19 cellular contexts compared by ENCODE assay signal in the genomic region with DNA sequence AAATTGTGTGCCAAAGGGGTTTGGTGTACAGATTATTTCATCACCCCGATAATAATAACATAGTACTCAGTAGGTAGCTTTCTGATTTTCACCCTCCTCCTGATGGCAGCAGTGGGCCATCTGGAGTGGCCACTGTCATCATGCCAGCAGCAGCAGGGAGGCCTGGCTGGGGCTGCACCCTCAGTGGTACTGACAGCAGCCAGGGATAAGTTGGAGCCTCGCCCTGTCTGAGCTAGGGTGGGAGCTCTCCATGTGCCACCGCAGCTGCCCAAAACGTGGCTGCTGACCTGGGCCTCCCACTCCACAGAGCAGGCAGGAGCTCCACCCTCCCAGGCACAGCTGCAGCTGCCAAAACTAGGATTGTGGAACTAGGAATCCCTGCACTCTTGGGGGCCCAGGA.
A peak's percentile ranks its signal among the peaks of the same experiment; 100 is the strongest.
DNase-seq lines count a peak whose midpoint lies in the region; FAIRE-seq and TF ChIP-seq lines count a peak whose summit lies in the region.
"Had no signal": no experiment of that assay in that cellular context is flagged by ENCODE, and none has a peak within 500 bp of the region (broad histone marks: within the 10 kb centered on the region; RNA-seq: fewer than 3 reads in every experiment).

No MANE protein-coding gene starts in this region.

- no peak overlapping the region for H2BK5ac ChIP-seq in H1 (ENCODE audit: low read depth, low read length)

- DNase-seq in D341Med (ENCODE audit: low spot score) (peak; percentile 30), NCI-H446 (lab: John Stamatoyannopoulos, UW) (peak; percentile 48 to 88), H1 (ENCODE audit: low read depth in 1 of 2, low spot score in 2 of 2) (no peak), pons (ENCODE audit: low spot score) (peak; percentile 36), PC-9 (no peak), NCI-H2171 treated with DMSO at 0.1 percent for 48 hours (lab: John Stamatoyannopoulos, UW) (no peak)
- DNase-seq in activated T-cell treated with anti-CD3 and anti-CD28 coated beads, Interleukin-2, amount 50 U/mL, for 24 hours = no peak
- DNase-seq: activated CD4-positive, alpha-beta T cell treated with anti-CD3 and anti-CD28 coated beads for 36 hours; activated gamma-delta T cell; amniotic stem cell; central memory CD4-positive, alpha-beta T cell; GF-D8; NCI-H1092 treated with DMSO at 0.1 percent for 48 hours; T1000; testis had no signal

- H2BK20ac ChIP-seq in H1 (ENCODE audit: low read length) = no peak overlapping the region

- H3K27ac ChIP-seq in H1 (ENCODE audit: low read depth, low read length) = no peak overlapping the region
- no peak overlapping the region for H3K27ac ChIP-seq in PC-9
- H3K27ac ChIP-seq: KMS-11, skin epidermis, testis had no signal

- WGBS in H1 (ENCODE audit: extremely low coverage in 1 of 2, insufficient coverage in 1 of 2, insufficient read length in 1 of 2, insufficient replicate concordance in 2 of 2, low coverage in 1 of 2, low lambda C conversion rate in 2 of 2, missing lambda C conversion rate in 1 of 2), 2 experiments = 95% methylated on average over 3 of the region's 4 CpGs; no CpG with 5 or more reads in 1 of the 2 experiments

- TF ChIP-seq RAD21 in H1 (IDR thresholded peaks at IDR 0.05 in 1 of 2, conservative IDR thresholded peaks at IDR 0.05 in 1 of 2; ENCODE audit: low read depth in 2 of 2, low read length in 2 of 2) = peak; percentile 60 to 67

- no peaks in the 10 kb centered on the region for H4K20me1 ChIP-seq in H1 (replicated peaks in 1 of 2; ENCODE audit: control insufficient read depth in 1 of 2, insufficient read depth in 2 of 2, low read length in 2 of 2)
- H4K20me1 ChIP-seq in PC-9 (ENCODE audit: insufficient read depth) = no peaks in the 10 kb centered on the region

- H4K91ac ChIP-seq in H1 (replicated peaks; ENCODE audit: insufficient read length, low read length) = no peak overlapping the region

- peaks cover 20% of the 10 kb centered on the region for H3K9me3 Mint-ChIP-seq in activated T-cell treated with anti-CD3 and anti-CD28 coated beads, Interleukin-2, amount 50 U/mL, for 24 hours

- CTCF ChIA-PET in H1 (lab: Charles Lee; ENCODE audit: partially characterized antibody) = interaction anchor here (0.6 to 1.0 kb wide), 4 partner anchors 17 to 363 kb away, joined by 3 read pairs; no protein-coding TSS in a partner anchor
- CTCF ChIA-PET in PC-9 (lab: Charles Lee) = interaction anchor here (0.7 kb wide), 1 partner anchor 238 kb away, joined by 5 read pairs; no protein-coding TSS in a partner anchor

- no peak overlapping the region for H2BK12ac ChIP-seq in H1 (ENCODE audit: low read depth, low read length)

- no peak overlapping the region for H3K9ac ChIP-seq in H1 (replicated peaks in 1 of 4; ENCODE audit: extremely low read depth in 1 of 4, low read depth in 3 of 4, low read length in 3 of 4)
- H3K9ac ChIP-seq: KMS-11 had no signal

- no TSS peak for BruUV-seq in PC-9 (replicated peaks; lab: Mats Ljungman, UMichigan)

- no peak overlapping the region for H3K18ac ChIP-seq in H1 (ENCODE audit: extremely low read depth, low read length)

- H2AFZ ChIP-seq in H1 (ENCODE audit: low read length) (peak overlapping the region; percentile 88), PC-9 (no peak overlapping the region)

- H4K8ac ChIP-seq in H1 (ENCODE audit: extremely low read depth, insufficient read depth, low read length) = no peak overlapping the region; the same call in 1 of the 2 replicates

- POLR2A ChIA-PET in H1 (lab: Charles Lee; ENCODE audit: partially characterized antibody) = no interaction called here
- POLR2A ChIA-PET in PC-9 (lab: Charles Lee; ENCODE audit: unreplicated experiment) = no interaction called here

- peak; percentile 14 to 20 (median 18); a peak in 3 of 4 replicates for TF ChIP-seq CTCF in H1 (IDR thresholded peaks at IDR 0.05; ENCODE audit: control extremely low read depth in 1 of 3, insufficient read depth in 1 of 3, low read depth in 1 of 3, low read length in 3 of 3)
- no peak for TF ChIP-seq CTCF in PC-9 (conservative IDR thresholded peaks at IDR 0.05)

- H3K27me3 ChIP-seq in H1 (replicated peaks in 1 of 4; ENCODE audit: control insufficient read depth in 3 of 4, extremely low read depth in 1 of 4, insufficient read depth in 3 of 4, low read length in 3 of 4) (no peaks in the 10 kb centered on the region), PC-9 (ENCODE audit: insufficient read depth, low read depth) (no peaks in the 10 kb centered on the region)
- H3K27me3 ChIP-seq: testis had no signal

- no peak overlapping the region for H3K27ac Mint-ChIP-seq in activated T-cell treated with anti-CD3 and anti-CD28 coated beads, Interleukin-2, amount 50 U/mL, for 24 hours
- H3K27ac Mint-ChIP-seq: activated CD4-positive, alpha-beta T cell treated with anti-CD3 and anti-CD28 coated beads for 36 hours; B cell had no signal

- H3K27me3 Mint-ChIP-seq in activated T-cell treated with anti-CD3 and anti-CD28 coated beads, Interleukin-2, amount 50 U/mL, for 24 hours = no peaks in the 10 kb centered on the region
- H3K27me3 Mint-ChIP-seq: activated CD4-positive, alpha-beta T cell treated with anti-CD3 and anti-CD28 coated beads for 36 hours; B cell had no signal

- no peak overlapping the region for H3K23ac ChIP-seq in H1 (ENCODE audit: insufficient read length)

- no peaks in the 10 kb centered on the region for H3K36me3 Mint-ChIP-seq in activated T-cell treated with anti-CD3 and anti-CD28 coated beads, Interleukin-2, amount 50 U/mL, for 24 hours (ENCODE audit: low read depth)

- H3K4me1 Mint-ChIP-seq in activated T-cell treated with anti-CD3 and anti-CD28 coated beads, Interleukin-2, amount 50 U/mL, for 24 hours (ENCODE audit: low read depth) = no peaks in the 10 kb centered on the region
- H3K4me1 Mint-ChIP-seq: activated CD4-positive, alpha-beta T cell treated with anti-CD3 and anti-CD28 coated beads for 36 hours; B cell had no signal

- intact Hi-C loops in PC-9 (cut with micrococcal nuclease; ENCODE audit: unreplicated experiment) = no loop called here

- H3K36me3 ChIP-seq in H1 (ENCODE audit: control insufficient read depth in 2 of 4, insufficient read depth in 4 of 4, low read length in 3 of 4) = no peaks in the 10 kb centered on the region
- H3K36me3 ChIP-seq in PC-9 (ENCODE audit: low read depth) = no peaks in the 10 kb centered on the region

- no peak overlapping the region for H3K56ac ChIP-seq in H1 (replicated peaks; ENCODE audit: insufficient read length, low read depth, low read length)

- no peaks in the 10 kb centered on the region for H3K79me1 ChIP-seq in H1 (ENCODE audit: low read depth, low read length)

- FAIRE-seq in H1 (lab: Jason Lieb, UNC) = no peak
- FAIRE-seq: GM12892 had no signal

- no peak overlapping the region for H3K4ac ChIP-seq in H1 (replicated peaks; ENCODE audit: insufficient read length, low read depth, low read length)

- H4K5ac ChIP-seq in H1 (ENCODE audit: insufficient read length, low read depth, low read length) = no peak overlapping the region

- H3F3A ChIP-seq in PC-9 (ENCODE audit: insufficient read depth, low read depth) = no peaks in the 10 kb centered on the region

- no peaks in the 10 kb centered on the region for H3K23me2 ChIP-seq in H1 (ENCODE audit: low read depth, low read length)

- no peak overlapping the region for H3K4me3 Mint-ChIP-seq in activated T-cell treated with anti-CD3 and anti-CD28 coated beads, Interleukin-2, amount 50 U/mL, for 24 hours
- H3K4me3 Mint-ChIP-seq: activated CD4-positive, alpha-beta T cell treated with anti-CD3 and anti-CD28 coated beads for 36 hours; B cell had no signal

- no peak overlapping the region for H3K4me3 ChIP-seq in H1 (ENCODE audit: extremely low read depth in 1 of 4, insufficient read depth in 2 of 4, low read depth in 3 of 4, low read length in 4 of 4)
- H3K4me3 ChIP-seq in PC-9 = no peak overlapping the region
- H3K4me3 ChIP-seq: skin epidermis, testis had no signal

- no peaks in the 10 kb centered on the region for H3K9me3 ChIP-seq in H1 (ENCODE audit: insufficient read depth in 2 of 2, low read depth in 1 of 2, low read length in 1 of 2)
- H3K9me3 ChIP-seq in PC-9 (ENCODE audit: insufficient read depth, low read depth) = no peaks in the 10 kb centered on the region
- H3K9me3 ChIP-seq: testis had no signal

- no peak overlapping the region for H2BK120ac ChIP-seq in H1 (replicated peaks; ENCODE audit: low read depth, low read length)

- no peak for TF ChIP-seq EP300 in H1 (IDR thresholded peaks at IDR 0.05; ENCODE audit: borderline replicate concordance in 1 of 2, low read depth in 2 of 2, low read length in 2 of 2)

- H2BK15ac ChIP-seq in H1 (ENCODE audit: low read length) = peak overlapping the region; percentile 29; the same call in 1 of the 2 replicates

- H3K4me2 ChIP-seq in H1 (ENCODE audit: insufficient read depth in 1 of 2, low read depth in 2 of 2, low read length in 2 of 2) (no peak overlapping the region), PC-9 (no peak overlapping the region)
- H3K4me2 ChIP-seq: KMS-11 had no signal

- H3K9me2 ChIP-seq in PC-9 (ENCODE audit: insufficient read depth) = no peaks in the 10 kb centered on the region

- H2AK5ac ChIP-seq in H1 (ENCODE audit: low read depth, low read length) = no peak overlapping the region

- H3K4me1 ChIP-seq in H1 (replicated peaks in 1 of 4; ENCODE audit: control insufficient read depth in 3 of 4, insufficient read depth in 4 of 4, low read length in 3 of 4) (0 out of 7 replicates have a peak, but pooled peaks cover 0 to 2% (median 0%) of the 10 kb centered on the region in 4 experiments), PC-9 (replicated peaks; ENCODE audit: insufficient read depth) (no peaks in the 10 kb centered on the region)
- H3K4me1 ChIP-seq: testis had no signal

- H3K79me2 ChIP-seq in H1 (ENCODE audit: control insufficient read depth in 1 of 2, insufficient read depth in 2 of 2, low read length in 2 of 2) = no peaks in the 10 kb centered on the region
- no peaks in the 10 kb centered on the region for H3K79me2 ChIP-seq in PC-9 (ENCODE audit: low read depth)

- TF ChIP-seq POLR2A in H1 (IDR thresholded peaks at IDR 0.05; ENCODE audit: control extremely low read depth in 1 of 2, low read depth in 2 of 2, low read length in 2 of 2) = no peak

- no peak overlapping the region for H3K14ac ChIP-seq in H1 (ENCODE audit: insufficient read length)

TF ChIP-seq in H1, 55 proteins besides CTCF, POLR2A, EP300 and RAD21:
- TF ChIP-seq, protein P1, sequence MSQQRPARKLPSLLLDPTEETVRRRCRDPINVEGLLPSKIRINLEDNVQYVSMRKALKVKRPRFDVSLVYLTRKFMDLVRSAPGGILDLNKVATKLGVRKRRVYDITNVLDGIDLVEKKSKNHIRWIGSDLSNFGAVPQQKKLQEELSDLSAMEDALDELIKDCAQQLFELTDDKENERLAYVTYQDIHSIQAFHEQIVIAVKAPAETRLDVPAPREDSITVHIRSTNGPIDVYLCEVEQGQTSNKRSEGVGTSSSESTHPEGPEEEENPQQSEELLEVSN (IDR thresholded peaks at IDR 0.05) = no peak

Comparison
In these comparisons a context has a peak if more than half of its experiments do, and no peak if none do; other contexts are left out.
1. DNase-seq: peak in D341Med (single experiment), NCI-H446 (2 of 2) and pons (single experiment); none in H1 (0 of 2), activated T-cell treated with anti-CD3 and anti-CD28 coated beads, Interleukin-2, amount 50 U/mL, for 24 hours (single experiment), PC-9 (0 of 2) and NCI-H2171 treated with DMSO at 0.1 percent for 48 hours (single experiment).